In genomic region chr5:6737043-6737941, GRCh38 we compare ENCODE assay signal across 8 cellular contexts. TPM values are rescaled to one million over a fixed set of nuclear protein-coding genes. Genes with fewer than 3 reads are reported as not detected.
DNase-seq lines count a peak whose midpoint lies in the region; ATAC-seq and TF ChIP-seq lines count a peak whose summit lies in the region.

No MANE protein-coding gene starts in this region.

- H3K4me3 Mint-ChIP-seq in activated CD8-positive, alpha-beta T cell treated with anti-CD3 and anti-CD28 coated beads, Interleukin-2, amount 10 ng/mL, durations not matched to agents 7 days and 5 days = no peak overlapping the region

- H3K9me3 Mint-ChIP-seq in activated CD8-positive, alpha-beta T cell treated with anti-CD3 and anti-CD28 coated beads, Interleukin-2, amount 10 ng/mL, durations not matched to agents 7 days and 5 days (ENCODE audit: insufficient read depth) = no peaks in the 10 kb centered on the region

- WGBS in aorta, 2 donors = 92% methylated on average over 24 of the region's 24 CpGs
- 93% methylated on average over 24 of the region's 24 CpGs for WGBS in prostate gland

- no peaks in the 10 kb centered on the region for H3K27me3 ChIP-seq in BLaER1
- no peaks in the 10 kb centered on the region for H3K27me3 ChIP-seq in aorta (ENCODE audit: control insufficient read depth in 1 of 2, insufficient read depth in 2 of 2, low read length in 1 of 2)
- H3K27me3 ChIP-seq in right atrium auricular region = no peaks in the 10 kb centered on the region
- H3K27me3 ChIP-seq in prostate gland (replicated peaks; ENCODE audit: insufficient read depth) = no peaks in the 10 kb centered on the region

- no peaks in the 10 kb centered on the region for H3K27me3 Mint-ChIP-seq in activated CD8-positive, alpha-beta T cell treated with anti-CD3 and anti-CD28 coated beads, Interleukin-2, amount 10 ng/mL, durations not matched to agents 7 days and 5 days (ENCODE audit: low read depth)

- TF ChIP-seq CTCF in right atrium auricular region (IDR thresholded peaks at IDR 0.05) = no peak
- no peak for TF ChIP-seq CTCF in prostate gland (IDR thresholded peaks at IDR 0.05)

- intact Hi-C loops in aorta (cut with DNase I) = no loop called here
- intact Hi-C loops in prostate gland (cut with DNase I) = no loop called here

- POLR2A ChIA-PET in activated CD8-positive, alpha-beta T cell treated with anti-CD3 and anti-CD28 coated beads, Interleukin-2, amount 10 ng/mL, durations not matched to agents 7 days and 5 days (lab: Charles Lee) = interaction anchor here (1.2 kb wide), 1 partner anchor 105 kb away, joined by 4 read pairs; the partner anchor contains the start of genes NSUN2 and SRD5A1

- H3K4me1 Mint-ChIP-seq in activated CD8-positive, alpha-beta T cell treated with anti-CD3 and anti-CD28 coated beads, Interleukin-2, amount 10 ng/mL, durations not matched to agents 7 days and 5 days (ENCODE audit: low read depth) = peaks cover 50% of the 10 kb centered on the region

- TF ChIP-seq POLR2A in prostate gland (IDR thresholded peaks at IDR 0.05) = no peak

- peaks cover 100% of the 10 kb centered on the region for H4K20me1 ChIP-seq in BLaER1

- H3K36me3 Mint-ChIP-seq in activated CD8-positive, alpha-beta T cell treated with anti-CD3 and anti-CD28 coated beads, Interleukin-2, amount 10 ng/mL, durations not matched to agents 7 days and 5 days (ENCODE audit: low read depth) = peaks cover 57% of the 10 kb centered on the region

- CTCF ChIA-PET in activated CD8-positive, alpha-beta T cell treated with anti-CD3 and anti-CD28 coated beads, Interleukin-2, amount 10 ng/mL, durations not matched to agents 7 days and 5 days (lab: Charles Lee) = interaction anchor here (1.1 kb wide), 2 partner anchors 8 to 104 kb away, joined by 3 to 6 read pairs; partner anchors contain the start of gene SRD5A1

- H3K27ac ChIP-seq in BLaER1 (0 out of 2 replicates have a peak overlapping the region, but pooled peaks have one; percentile 11), aorta (ENCODE audit: low read depth in 1 of 2, low read length in 2 of 2) (no peak overlapping the region), right atrium auricular region (no peak overlapping the region), prostate gland (no peak overlapping the region)

- H3K9me3 ChIP-seq in BLaER1 (no peaks in the 10 kb centered on the region), aorta (ENCODE audit: control insufficient read depth, low read length) (no peaks in the 10 kb centered on the region), right atrium auricular region (no peaks in the 10 kb centered on the region), prostate gland (no peaks in the 10 kb centered on the region)

- H3K4me2 ChIP-seq in BLaER1 = no peak overlapping the region

- H3K36me3 ChIP-seq in BLaER1 = peaks cover 86% of the 10 kb centered on the region
- H3K36me3 ChIP-seq in aorta (ENCODE audit: control insufficient read depth in 1 of 2, insufficient read depth in 2 of 2, low read length in 1 of 2) = no peaks in the 10 kb centered on the region
- H3K36me3 ChIP-seq in right atrium auricular region = peaks cover 42% of the 10 kb centered on the region
- no peaks in the 10 kb centered on the region for H3K36me3 ChIP-seq in prostate gland

- no peak overlapping the region for H3K9ac ChIP-seq in BLaER1

- peak overlapping the region; percentile 69 for H3K27ac Mint-ChIP-seq in activated CD8-positive, alpha-beta T cell treated with anti-CD3 and anti-CD28 coated beads, Interleukin-2, amount 10 ng/mL, durations not matched to agents 7 days and 5 days

- ATAC-seq in GM19025 (IDR thresholded peaks at IDR 0.05; ENCODE audit: low read depth, unreplicated experiment) (peak; percentile 75), HG02970 (IDR thresholded peaks at IDR 0.05; ENCODE audit: low FRiP score, unreplicated experiment) (peak; percentile 75), aorta (ENCODE audit: low FRiP score) (no peak)
- no peak for ATAC-seq in activated CD8-positive, alpha-beta T cell treated with anti-CD3 and anti-CD28 coated beads, Interleukin-2, amount 10 ng/mL, durations not matched to agents 7 days and 5 days

- no peak overlapping the region for H3K4me3 ChIP-seq in BLaER1
- no peak overlapping the region for H3K4me3 ChIP-seq in aorta (ENCODE audit: low read length in 2 of 2)
- no peak overlapping the region for H3K4me3 ChIP-seq in right atrium auricular region
- H3K4me3 ChIP-seq in prostate gland = no peak overlapping the region

- peaks cover 40% of the 10 kb centered on the region for H3K4me1 ChIP-seq in BLaER1
- H3K4me1 ChIP-seq in aorta (ENCODE audit: control insufficient read depth in 1 of 2, insufficient read depth in 2 of 2, low read length in 2 of 2) = no peaks in the 10 kb centered on the region
- H3K4me1 ChIP-seq in right atrium auricular region = peaks cover 0 to 29% of the 10 kb centered on the region in 2 donors
- H3K4me1 ChIP-seq in prostate gland (replicated peaks) = no peaks in the 10 kb centered on the region

- DNase-seq in activated CD8-positive, alpha-beta T cell treated with anti-CD3 and anti-CD28 coated beads, Interleukin-2, amount 10 ng/mL, durations not matched to agents 7 days and 5 days = no peak
- DNase-seq in amygdala (lab: John Stamatoyannopoulos, UW) = no peak
- DNase-seq in aorta = no peak
- DNase-seq in right atrium auricular region (ENCODE audit: low spot score) = no peak
- DNase-seq in prostate gland (ENCODE audit: low spot score) = no peak

RNA-seq across cellular contexts. Expression of gene TENT4A, which starts 24.1 kb away (rescaled TPM):
- total RNA-seq in activated CD8-positive, alpha-beta T cell treated with anti-CD3 and anti-CD28 coated beads, Interleukin-2, amount 10 ng/mL, durations not matched to agents 7 days and 5 days = 10 to 100 TPM; 43.1 to 45.5 TPM
- total RNA-seq in aorta (10 to 100 TPM; 33.4 to 37.0 TPM), right atrium auricular region (10 to 100 TPM in 1 of 2 donors, 1 to 10 TPM in 1; 7.3 to 14.9 TPM), prostate gland (10 to 100 TPM; 12.9 to 40.4 TPM)
- polyA plus RNA-seq in aorta = 10 to 100 TPM in 1 of 2 donors, 1 to 10 TPM in 1; 4.1 to 12.6 TPM

Comparison
In these comparisons a context has a peak if more than half of its experiments do, and no peak if none do; other contexts are left out.
1. ATAC-seq: peak in GM19025 (single experiment) and HG02970 (single experiment); none in activated CD8-positive, alpha-beta T cell treated with anti-CD3 and anti-CD28 coated beads, Interleukin-2, amount 10 ng/mL, durations not matched to agents 7 days and 5 days (single experiment) and aorta (single experiment).